Comparison of ENCODE assay signal across 26 cellular contexts in genomic region chr1:205077158-205077933, GRCh38. TPM values are rescaled to one million over a fixed set of nuclear protein-coding genes. Genes with fewer than 3 reads are reported as not detected.
A peak's percentile ranks its signal among the peaks of the same experiment; 100 is the strongest.
DNase-seq lines count a peak whose midpoint lies in the region; ATAC-seq lines count a peak whose summit lies in the region.
"Had no signal": no experiment of that assay in that cellular context is flagged by ENCODE, and none has a peak within 500 bp of the region (broad histone marks: within the 10 kb centered on the region; RNA-seq: fewer than 3 reads in every experiment).

No MANE protein-coding gene starts in this region.

- H3K4me1 Mint-ChIP-seq in activated CD4-positive, alpha-beta memory T cell treated with anti-CD3 and anti-CD28 coated beads, Interleukin-2, amount 10 ng/mL, durations not matched to agents 7 days and 5 days, result no peaks in the 10 kb centered on the region
- no peaks in the 10 kb centered on the region for H3K4me1 Mint-ChIP-seq in activated CD4-positive, alpha-beta memory T cell treated with anti-CD3 and anti-CD28 coated beads for 36 hours (ENCODE audit: low read depth)
- H3K4me1 Mint-ChIP-seq: activated naive CD8-positive, alpha-beta T cell treated with anti-CD3 and anti-CD28 coated beads for 36 hours; stimulated activated naive B cell treated with anti-CD40 and anti-IgM and Interleukin-4, amounts not matched to agents 10 μg/mL and 1 μg/mL and 100 μg/mL, for 72 hours; T-cell had no signal

- no peaks in the 10 kb centered on the region for H3K27me3 Mint-ChIP-seq in activated CD4-positive, alpha-beta memory T cell treated with anti-CD3 and anti-CD28 coated beads, Interleukin-2, amount 10 ng/mL, durations not matched to agents 7 days and 5 days
- H3K27me3 Mint-ChIP-seq in activated CD4-positive, alpha-beta memory T cell treated with anti-CD3 and anti-CD28 coated beads for 36 hours, result no peaks in the 10 kb centered on the region
- H3K27me3 Mint-ChIP-seq: activated naive CD8-positive, alpha-beta T cell treated with anti-CD3 and anti-CD28 coated beads for 36 hours; effector memory CD8-positive, alpha-beta T cell; stimulated activated naive B cell treated with anti-CD40 and anti-IgM and Interleukin-4, amounts not matched to agents 10 μg/mL and 1 μg/mL and 100 μg/mL, for 72 hours; T-cell had no signal

- peaks cover 24% of the 10 kb centered on the region for H3K4me1 ChIP-seq in adipocyte (ENCODE audit: control insufficient read depth, insufficient read depth, low read length)
- H3K4me1 ChIP-seq: BE2C, body of pancreas, parathyroid adenoma, tibial artery had no signal

- peak; percentile 14 for DNase-seq in activated CD4-positive, alpha-beta memory T cell treated with anti-CD3 and anti-CD28 coated beads, Interleukin-2, amount 10 ng/mL, durations not matched to agents 7 days and 5 days
- no peak for DNase-seq in activated CD4-positive, alpha-beta memory T cell treated with anti-CD3 and anti-CD28 coated beads for 36 hours
- DNase-seq in adipocyte (ENCODE audit: low read depth), result peak; percentile 28
- no peak for DNase-seq in left ventricle myocardium superior
- peak; percentile 14 for DNase-seq in stimulated activated CD8-positive, alpha-beta memory T cell treated with anti-CD3 and anti-CD28 coated beads, Interleukin-4, amount 100 ng/mL, for 48 hours
- DNase-seq in NCI-H2227 treated with DMSO at 0.1 percent for 48 hours (lab: John Stamatoyannopoulos, UW), result no peak
- no peak for DNase-seq in activated CD4-positive, alpha-beta T cell treated with anti-CD3 and anti-CD28 coated beads for 4 hours
- DNase-seq: 8988T; activated naive CD8-positive, alpha-beta T cell treated with anti-CD3 and anti-CD28 coated beads for 36 hours; BE2C; body of pancreas; effector memory CD8-positive, alpha-beta T cell; glutamatergic neuron; Karpas-422; natural killer cell; NCI-H1694 treated with DMSO at 0.1 percent for 48 hours; NCI-H748 treated with DMSO at 0.1 percent for 48 hours; SHP77; stimulated activated CD4-positive, alpha-beta T cell treated with anti-CD3 and anti-CD28 coated beads, Interleukin-2, amount 100 ng/mL, for 24 hours; stimulated activated naive B cell treated with anti-CD40 and anti-IgM and Interleukin-4, amounts not matched to agents 10 μg/mL and 1 μg/mL and 100 μg/mL, for 72 hours; T-cell; tibial artery had no signal

- H3K9me3 Mint-ChIP-seq in activated CD4-positive, alpha-beta memory T cell treated with anti-CD3 and anti-CD28 coated beads, Interleukin-2, amount 10 ng/mL, durations not matched to agents 7 days and 5 days, result no peaks in the 10 kb centered on the region
- H3K9me3 Mint-ChIP-seq in activated CD4-positive, alpha-beta memory T cell treated with anti-CD3 and anti-CD28 coated beads for 36 hours, result no peaks in the 10 kb centered on the region
- H3K9me3 Mint-ChIP-seq: activated naive CD8-positive, alpha-beta T cell treated with anti-CD3 and anti-CD28 coated beads for 36 hours; effector memory CD8-positive, alpha-beta T cell; natural killer cell; stimulated activated naive B cell treated with anti-CD40 and anti-IgM and Interleukin-4, amounts not matched to agents 10 μg/mL and 1 μg/mL and 100 μg/mL, for 72 hours; T-cell had no signal

- POLR2A ChIA-PET in activated CD4-positive, alpha-beta memory T cell treated with anti-CD3 and anti-CD28 coated beads, Interleukin-2, amount 10 ng/mL, durations not matched to agents 7 days and 5 days (lab: Charles Lee), result no interaction called here
- POLR2A ChIA-PET in activated CD4-positive, alpha-beta memory T cell treated with anti-CD3 and anti-CD28 coated beads for 36 hours (lab: Charles Lee), result no interaction called here

- ATAC-seq in left ventricle myocardium superior, result peak; percentile 90
- no peak for ATAC-seq in HG03108 (IDR thresholded peaks at IDR 0.05; ENCODE audit: unreplicated experiment)
- ATAC-seq: body of pancreas; effector memory CD8-positive, alpha-beta T cell; esophagus mucosa; stimulated activated naive B cell treated with anti-CD40 and anti-IgM and Interleukin-4, amounts not matched to agents 10 μg/mL and 1 μg/mL and 100 μg/mL, for 72 hours; T-cell had no signal

- no peaks in the 10 kb centered on the region for H3K27me3 ChIP-seq in adipocyte (replicated peaks; ENCODE audit: control insufficient read depth, insufficient read depth, low read length)
- H3K27me3 ChIP-seq: BE2C, body of pancreas, tibial artery had no signal

- no peaks in the 10 kb centered on the region for H3K9me3 ChIP-seq in adipocyte (ENCODE audit: control insufficient read depth, low read length)
- H3K9me3 ChIP-seq: BE2C, body of pancreas, tibial artery had no signal

- H3K9ac ChIP-seq in adipocyte (ENCODE audit: low read length), result no peak overlapping the region
- H3K9ac ChIP-seq: parathyroid adenoma had no signal

- no peak overlapping the region for H3K27ac Mint-ChIP-seq in activated CD4-positive, alpha-beta memory T cell treated with anti-CD3 and anti-CD28 coated beads, Interleukin-2, amount 10 ng/mL, durations not matched to agents 7 days and 5 days
- no peak overlapping the region for H3K27ac Mint-ChIP-seq in activated CD4-positive, alpha-beta memory T cell treated with anti-CD3 and anti-CD28 coated beads for 36 hours
- H3K27ac Mint-ChIP-seq: activated naive CD8-positive, alpha-beta T cell treated with anti-CD3 and anti-CD28 coated beads for 36 hours; effector memory CD8-positive, alpha-beta T cell; natural killer cell; stimulated activated naive B cell treated with anti-CD40 and anti-IgM and Interleukin-4, amounts not matched to agents 10 μg/mL and 1 μg/mL and 100 μg/mL, for 72 hours; T-cell had no signal

- H3K4me3 ChIP-seq in adipocyte (ENCODE audit: low read length), result peak overlapping the region; percentile 20
- H3K4me3 ChIP-seq: body of pancreas, skin epidermis, tibial artery had no signal

- H3K36me3 ChIP-seq in adipocyte (ENCODE audit: control insufficient read depth, insufficient read depth, low read length, severe bottlenecking), result no peaks in the 10 kb centered on the region
- H3K36me3 ChIP-seq: BE2C had no signal

- H3K36me3 Mint-ChIP-seq in activated CD4-positive, alpha-beta memory T cell treated with anti-CD3 and anti-CD28 coated beads, Interleukin-2, amount 10 ng/mL, durations not matched to agents 7 days and 5 days (ENCODE audit: low read depth), result no peaks in the 10 kb centered on the region
- no peaks in the 10 kb centered on the region for H3K36me3 Mint-ChIP-seq in activated CD4-positive, alpha-beta memory T cell treated with anti-CD3 and anti-CD28 coated beads for 36 hours
- H3K36me3 Mint-ChIP-seq: activated naive CD8-positive, alpha-beta T cell treated with anti-CD3 and anti-CD28 coated beads for 36 hours; natural killer cell had no signal

- no peak overlapping the region for H3K4me3 Mint-ChIP-seq in activated CD4-positive, alpha-beta memory T cell treated with anti-CD3 and anti-CD28 coated beads, Interleukin-2, amount 10 ng/mL, durations not matched to agents 7 days and 5 days
- no peak overlapping the region for H3K4me3 Mint-ChIP-seq in activated CD4-positive, alpha-beta memory T cell treated with anti-CD3 and anti-CD28 coated beads for 36 hours
- H3K4me3 Mint-ChIP-seq: activated naive CD8-positive, alpha-beta T cell treated with anti-CD3 and anti-CD28 coated beads for 36 hours; effector memory CD8-positive, alpha-beta T cell; natural killer cell; stimulated activated naive B cell treated with anti-CD40 and anti-IgM and Interleukin-4, amounts not matched to agents 10 μg/mL and 1 μg/mL and 100 μg/mL, for 72 hours; T-cell had no signal

- CTCF ChIA-PET in activated CD4-positive, alpha-beta memory T cell treated with anti-CD3 and anti-CD28 coated beads, Interleukin-2, amount 10 ng/mL, durations not matched to agents 7 days and 5 days (lab: Charles Lee), result interaction anchor here (6.6 kb wide), 1 partner anchor 15 kb away, joined by 27 read pairs; no protein-coding TSS in a partner anchor
- CTCF ChIA-PET in activated CD4-positive, alpha-beta memory T cell treated with anti-CD3 and anti-CD28 coated beads for 36 hours (lab: Charles Lee), result interaction anchor here (1.4 to 1.8 kb wide), 2 partner anchors 15 to 88 kb away, joined by 4 to 5 read pairs; no protein-coding TSS in a partner anchor

- intact Hi-C loops in activated CD4-positive, alpha-beta memory T cell treated with anti-CD3 and anti-CD28 coated beads for 36 hours (cut with micrococcal nuclease), result no loop called here
- intact Hi-C loops in left ventricle myocardium superior (cut with micrococcal nuclease), result no loop called here

RNA-seq across cellular contexts. Expression of gene TMEM81, which starts 6.9 kb away (rescaled TPM):
- 1 to 10 TPM; 2.6 to 2.7 TPM for total RNA-seq in activated CD4-positive, alpha-beta memory T cell treated with anti-CD3 and anti-CD28 coated beads, Interleukin-2, amount 10 ng/mL, durations not matched to agents 7 days and 5 days
- total RNA-seq in activated CD4-positive, alpha-beta memory T cell treated with anti-CD3 and anti-CD28 coated beads for 36 hours, result 1 to 10 TPM; 3.2 to 3.3 TPM
- 3.7 TPM for total RNA-seq in left ventricle myocardium superior

RNA-seq across cellular contexts. Expression of gene CNTN2, which starts 34.3 kb away (rescaled TPM):
- total RNA-seq in activated CD4-positive, alpha-beta memory T cell treated with anti-CD3 and anti-CD28 coated beads, Interleukin-2, amount 10 ng/mL, durations not matched to agents 7 days and 5 days, result not detected
- not detected for total RNA-seq in activated CD4-positive, alpha-beta memory T cell treated with anti-CD3 and anti-CD28 coated beads for 36 hours
- 0.64 TPM for total RNA-seq in left ventricle myocardium superior
- total RNA-seq: activated naive CD8-positive, alpha-beta T cell treated with anti-CD3 and anti-CD28 coated beads for 36 hours; body of pancreas; natural killer cell; T-cell had no signal

RNA-seq across cellular contexts. Expression of gene RBBP5, which starts 44.4 kb away (rescaled TPM):
- total RNA-seq in activated CD4-positive, alpha-beta memory T cell treated with anti-CD3 and anti-CD28 coated beads, Interleukin-2, amount 10 ng/mL, durations not matched to agents 7 days and 5 days, result 10 to 100 TPM; 19.5 to 20.3 TPM
- 10 to 100 TPM; 23.5 to 25.9 TPM for total RNA-seq in activated CD4-positive, alpha-beta memory T cell treated with anti-CD3 and anti-CD28 coated beads for 36 hours
- total RNA-seq in left ventricle myocardium superior, result 10.9 TPM

Comparison
In these comparisons a context has a peak if more than half of its experiments do, and no peak if none do; other contexts are left out.
1. DNase-seq: peak in activated CD4-positive, alpha-beta memory T cell treated with anti-CD3 and anti-CD28 coated beads, Interleukin-2, amount 10 ng/mL, durations not matched to agents 7 days and 5 days (single experiment), adipocyte (single experiment) and stimulated activated CD8-positive, alpha-beta memory T cell treated with anti-CD3 and anti-CD28 coated beads, Interleukin-4, amount 100 ng/mL, for 48 hours (single experiment); none in activated CD4-positive, alpha-beta memory T cell treated with anti-CD3 and anti-CD28 coated beads for 36 hours (single experiment), left ventricle myocardium superior (single experiment), NCI-H2227 treated with DMSO at 0.1 percent for 48 hours (single experiment) and activated CD4-positive, alpha-beta T cell treated with anti-CD3 and anti-CD28 coated beads for 4 hours (0 of 2).